In genomic region chr17:63682441-63682840, GRCh38 we compare ENCODE assay signal across 20 cellular contexts. TPM values are rescaled to one million over a fixed set of nuclear protein-coding genes. Genes with fewer than 3 reads are reported as not detected.
DNase-seq lines count a peak whose midpoint lies in the region; ATAC-seq lines count a peak whose summit lies in the region.
"Had no signal": no experiment of that assay in that cellular context is flagged by ENCODE, and none has a peak within 500 bp of the region (broad histone marks: within the 10 kb centered on the region; RNA-seq: fewer than 3 reads in every experiment).

No MANE protein-coding gene starts in this region.

- H3K27me3 ChIP-seq in Karpas-422 (ENCODE audit: low read length) = no peaks in the 10 kb centered on the region
- no peaks in the 10 kb centered on the region for H3K27me3 ChIP-seq in effector memory CD4-positive, alpha-beta T cell (replicated peaks; ENCODE audit: control insufficient read depth, insufficient read depth, low read length, poor library complexity, severe bottlenecking)

- H3K9ac ChIP-seq in Karpas-422 (ENCODE audit: low read length) = no peak overlapping the region

- H3K4me2 ChIP-seq in Karpas-422 (ENCODE audit: low read depth, low read length, poor library complexity, severe bottlenecking) = no peak overlapping the region
- H3K4me2 ChIP-seq: A549, GM23338, PC-9 had no signal

- peaks cover 16% of the 10 kb centered on the region for H3K4me1 ChIP-seq in Karpas-422 (ENCODE audit: low read length)
- no peaks in the 10 kb centered on the region for H3K4me1 ChIP-seq in effector memory CD4-positive, alpha-beta T cell (ENCODE audit: control insufficient read depth, insufficient read depth, low read length, poor library complexity, severe bottlenecking)
- H3K4me1 ChIP-seq: A549, Caco-2 had no signal

- H3K36me3 ChIP-seq in Karpas-422 (ENCODE audit: insufficient read depth, low read length) = peaks cover 17% of the 10 kb centered on the region
- peaks cover 45% of the 10 kb centered on the region for H3K36me3 ChIP-seq in effector memory CD4-positive, alpha-beta T cell (ENCODE audit: control insufficient read depth, insufficient read depth, low read length)

- no peaks in the 10 kb centered on the region for H3K9me3 ChIP-seq in Karpas-422 (ENCODE audit: low read length)
- H3K9me3 ChIP-seq in effector memory CD4-positive, alpha-beta T cell (ENCODE audit: control insufficient read depth, low read length) = no peaks in the 10 kb centered on the region
- H3K9me3 ChIP-seq: A549, Caco-2 had no signal

- H2AFZ ChIP-seq in Karpas-422 (ENCODE audit: low read length) = no peak overlapping the region
- H2AFZ ChIP-seq: GM23338, PC-9 had no signal

- H4K20me1 ChIP-seq in Karpas-422 (ENCODE audit: insufficient read depth, low read depth, low read length) = no peaks in the 10 kb centered on the region

- H3K4me3 ChIP-seq in Karpas-422 (ENCODE audit: low read length) = no peak overlapping the region
- no peak overlapping the region for H3K4me3 ChIP-seq in effector memory CD4-positive, alpha-beta T cell (ENCODE audit: insufficient read depth, low read depth, low read length, poor library complexity, severe bottlenecking)
- H3K4me3 ChIP-seq: A549, GM23338, K562, PC-9 had no signal

- no peaks in the 10 kb centered on the region for H3K79me2 ChIP-seq in Karpas-422 (ENCODE audit: low read length)

- no peaks in the 10 kb centered on the region for H3K9me3 Mint-ChIP-seq in activated T-cell treated with anti-CD3 and anti-CD28 coated beads, Interleukin-2, amount 50 U/mL, for 24 hours
- H3K9me3 Mint-ChIP-seq in stimulated activated effector memory CD8-positive, alpha-beta T cell treated with anti-CD3 and anti-CD28 coated beads, Interleukin-12 subunit alpha, Interleukin-12 subunit beta, amount 100 ng/mL, for 72 hours = no peaks in the 10 kb centered on the region
- H3K9me3 Mint-ChIP-seq: GM23338 had no signal

- 0 out of 2 replicates have a peak overlapping the region, but pooled peaks have one; percentile 24 for H3K27ac ChIP-seq in Karpas-422 (ENCODE audit: low read length)
- H3K27ac ChIP-seq in effector memory CD4-positive, alpha-beta T cell (ENCODE audit: insufficient read depth, low read length, poor library complexity, severe bottlenecking) = no peak overlapping the region
- H3K27ac ChIP-seq: A549, PC-9 had no signal

- no peak for ATAC-seq in stimulated activated effector memory CD8-positive, alpha-beta T cell treated with anti-CD3 and anti-CD28 coated beads, Interleukin-12 subunit alpha, Interleukin-12 subunit beta, amount 100 ng/mL, for 72 hours
- ATAC-seq: A549, HCT116, K562 had no signal

- H3K27me3 Mint-ChIP-seq in activated T-cell treated with anti-CD3 and anti-CD28 coated beads, Interleukin-2, amount 50 U/mL, for 24 hours = no peaks in the 10 kb centered on the region

- H3K36me3 Mint-ChIP-seq in activated T-cell treated with anti-CD3 and anti-CD28 coated beads, Interleukin-2, amount 50 U/mL, for 24 hours (ENCODE audit: low read depth) = peaks cover 58% of the 10 kb centered on the region
- H3K36me3 Mint-ChIP-seq in stimulated activated effector memory CD8-positive, alpha-beta T cell treated with anti-CD3 and anti-CD28 coated beads, Interleukin-12 subunit alpha, Interleukin-12 subunit beta, amount 100 ng/mL, for 72 hours = peaks cover 68% of the 10 kb centered on the region

- no peak overlapping the region for H3K4me3 Mint-ChIP-seq in activated T-cell treated with anti-CD3 and anti-CD28 coated beads, Interleukin-2, amount 50 U/mL, for 24 hours
- no peak overlapping the region for H3K4me3 Mint-ChIP-seq in stimulated activated effector memory CD8-positive, alpha-beta T cell treated with anti-CD3 and anti-CD28 coated beads, Interleukin-12 subunit alpha, Interleukin-12 subunit beta, amount 100 ng/mL, for 72 hours
- H3K4me3 Mint-ChIP-seq: GM23338 had no signal

- H3K27ac Mint-ChIP-seq in activated T-cell treated with anti-CD3 and anti-CD28 coated beads, Interleukin-2, amount 50 U/mL, for 24 hours = peak overlapping the region; percentile 45
- peak overlapping the region; percentile 90 for H3K27ac Mint-ChIP-seq in stimulated activated effector memory CD8-positive, alpha-beta T cell treated with anti-CD3 and anti-CD28 coated beads, Interleukin-12 subunit alpha, Interleukin-12 subunit beta, amount 100 ng/mL, for 72 hours
- H3K27ac Mint-ChIP-seq: GM23338 had no signal

- DNase-seq in activated T-cell treated with anti-CD3 and anti-CD28 coated beads, Interleukin-2, amount 50 U/mL, for 24 hours = no peak
- DNase-seq in activated T-cell treated with anti-CD3 and anti-CD28 coated beads for 4 hours = no peak
- DNase-seq in Karpas-422 = no peak
- DNase-seq in OCI-M1 (lab: John Stamatoyannopoulos, UW) = peak; percentile 14
- no peak for DNase-seq in stimulated activated effector memory CD8-positive, alpha-beta T cell treated with anti-CD3 and anti-CD28 coated beads, Interleukin-12 subunit alpha, Interleukin-12 subunit beta, amount 100 ng/mL, for 72 hours (ENCODE audit: low spot score in 2 of 2)
- DNase-seq in cerebellar nuclear complex (lab: John Stamatoyannopoulos, UW) = no peak
- no peak for DNase-seq in effector memory CD4-positive, alpha-beta T cell
- DNase-seq in middle frontal gyrus (ENCODE audit: extremely low spot score, low spot score) = no peak
- DNase-seq: C1 segment of cervical spinal cord, Caco-2, DMS153, NCI-H1105 treated with DMSO at 0.1 percent for 48 hours, NCI-H187, NCI-H345, NCI-H69, PC-9 had no signal

- H3K4me1 Mint-ChIP-seq in activated T-cell treated with anti-CD3 and anti-CD28 coated beads, Interleukin-2, amount 50 U/mL, for 24 hours (ENCODE audit: low read depth) = peaks cover 23% of the 10 kb centered on the region
- peaks cover 9% of the 10 kb centered on the region for H3K4me1 Mint-ChIP-seq in stimulated activated effector memory CD8-positive, alpha-beta T cell treated with anti-CD3 and anti-CD28 coated beads, Interleukin-12 subunit alpha, Interleukin-12 subunit beta, amount 100 ng/mL, for 72 hours

- no peaks in the 10 kb centered on the region for H3K9me2 ChIP-seq in Karpas-422 (replicated peaks; ENCODE audit: insufficient read depth, low read length)

RNA-seq across cellular contexts. Expression of gene LIMD2, which starts 17.5 kb away (rescaled TPM):
- total RNA-seq in Karpas-422 (2014; rRNA removed; shearing (Covaris generic); ENCODE audit: low replicate concordance) = 200 and 538 TPM in 2 replicates

RNA-seq across cellular contexts. Expression of gene STRADA, which starts 59.2 kb away (rescaled TPM):
- total RNA-seq in Karpas-422 (2014; rRNA removed; shearing (Covaris generic); ENCODE audit: low replicate concordance) = 25.8 and 27.5 TPM in 2 replicates
